In the genomic region with DNA sequence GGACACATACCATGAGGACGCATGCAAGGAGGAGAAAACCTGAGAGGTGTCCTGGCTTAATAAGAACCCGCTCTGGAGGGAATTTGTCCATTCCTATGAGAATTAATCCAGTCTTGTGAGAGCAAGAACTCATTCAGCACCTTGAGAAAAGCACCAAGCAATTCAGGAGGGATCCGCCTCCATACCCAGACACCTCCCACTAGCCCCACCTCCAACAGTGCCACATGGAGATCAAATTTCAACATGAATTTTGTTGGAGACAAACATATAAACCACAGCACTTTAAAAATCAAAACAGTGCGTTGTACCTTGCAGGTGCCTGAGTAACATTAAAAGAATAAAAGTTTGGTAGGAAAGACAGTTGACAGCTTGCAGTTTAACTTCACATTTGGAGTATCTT, we compare ENCODE assay signal across 24 cellular contexts. TPM values are rescaled to one million over a fixed set of nuclear protein-coding genes. Genes with fewer than 3 reads are reported as not detected.
DNase-seq lines count a peak whose midpoint lies in the region; ATAC-seq and TF ChIP-seq lines count a peak whose summit lies in the region.
"Had no signal": no experiment of that assay in that cellular context is flagged by ENCODE, and none has a peak within 500 bp of the region (broad histone marks: within the 10 kb centered on the region; RNA-seq: fewer than 3 reads in every experiment).

No MANE protein-coding gene starts in this region.

- TF ChIP-seq RAD21 in HCT116 (IDR thresholded peaks at IDR 0.05; ENCODE audit: low read depth), result no peak

- peaks cover 8% of the 10 kb centered on the region; the same call in 1 of the 2 replicates for H3K79me2 ChIP-seq in HCT116 (ENCODE audit: insufficient read depth, low read length)

- peaks cover 78% of the 10 kb centered on the region for H3K36me3 Mint-ChIP-seq in activated CD4-positive, alpha-beta T cell treated with anti-CD3 and anti-CD28 coated beads, Interleukin-2, amount 10 ng/mL, durations not matched to agents 24 days and 14 days (ENCODE audit: low read depth)

- H3K4me1 Mint-ChIP-seq in activated CD4-positive, alpha-beta T cell treated with anti-CD3 and anti-CD28 coated beads, Interleukin-2, amount 10 ng/mL, durations not matched to agents 24 days and 14 days, result peaks cover 2% of the 10 kb centered on the region

- CTCF ChIA-PET in HCT116 (lab: Charles Lee) (no interaction called here), RWPE1 (lab: Yijun Ruan, JAX) (interaction anchor here (0.5 kb wide), 1 partner anchor 89 kb away, joined by 3 read pairs; no protein-coding TSS in a partner anchor)

- no peaks in the 10 kb centered on the region for H4K20me1 ChIP-seq in HCT116 (ENCODE audit: insufficient read depth)
- H4K20me1 ChIP-seq: BLaER1 had no signal

- intact Hi-C loops in activated CD4-positive, alpha-beta T cell treated with anti-CD3 and anti-CD28 coated beads, Interleukin-2, amount 10 ng/mL, durations not matched to agents 24 days and 14 days (cut with micrococcal nuclease), result no loop called here
- intact Hi-C loops in HCT116 (cut with micrococcal nuclease), result no loop called here

- DNase-seq in activated CD4-positive, alpha-beta T cell treated with anti-CD3 and anti-CD28 coated beads, Interleukin-2, amount 10 ng/mL, durations not matched to agents 24 days and 14 days, result no peak
- DNase-seq in activated CD4-positive, alpha-beta T cell treated with anti-CD3 and anti-CD28 coated beads, Interleukin-2, amount 50 U/mL, for 1 hour, result no peak
- DNase-seq in HCT116 (ENCODE audit: low read depth, low spot score), result no peak
- DNase-seq in RWPE1 (ENCODE audit: low spot score), result peak; percentile 8
- DNase-seq in iris pigment epithelial cell (ENCODE audit: low read depth), result peak; percentile 14
- DNase-seq in activated gamma-delta T cell (lab: John Stamatoyannopoulos, UW), result no peak
- DNase-seq in COR-L47 (lab: John Stamatoyannopoulos, UW), result no peak
- no peak for DNase-seq in erythroblast (lab: John Stamatoyannopoulos, UW)
- DNase-seq: ACHN; CD4-positive, alpha-beta memory T cell; DMS79; H7; KBM-7; NCI-H1694; NCI-H2081; NCI-H345; NCI-H524; NCI-H774; NK-92 treated with Interleukin-12 subunit alpha and Interleukin-12 subunit beta, amount 100 ng/mL, for 24 hours; Peyer's patch; SW 1271; T-helper 2 cell had no signal

- no peaks in the 10 kb centered on the region for H3K9me3 Mint-ChIP-seq in activated CD4-positive, alpha-beta T cell treated with anti-CD3 and anti-CD28 coated beads, Interleukin-2, amount 10 ng/mL, durations not matched to agents 24 days and 14 days
- H3K9me3 Mint-ChIP-seq: CD4-positive, alpha-beta memory T cell had no signal

- H3K9ac ChIP-seq in HCT116 (ENCODE audit: low read length), result no peak overlapping the region
- H3K9ac ChIP-seq: BLaER1 had no signal

- H3K27ac Mint-ChIP-seq in activated CD4-positive, alpha-beta T cell treated with anti-CD3 and anti-CD28 coated beads, Interleukin-2, amount 10 ng/mL, durations not matched to agents 24 days and 14 days, result peak overlapping the region; percentile 20

- H3K4me3 ChIP-seq in HCT116 (replicated peaks in 1 of 2; ENCODE audit: low read depth in 1 of 2, low read length in 2 of 2), result no peak overlapping the region
- H3K4me3 ChIP-seq: BLaER1, Peyer's patch had no signal

- TF ChIP-seq POLR2A in HCT116 (IDR thresholded peaks at IDR 0.05; ENCODE audit: borderline replicate concordance, extremely low read depth, insufficient read depth, insufficient read length) (no peak), erythroblast (IDR thresholded peaks at IDR 0.05; ENCODE audit: low read length) (no peak)

- BruUV-seq in HCT116 (replicated peaks; lab: Mats Ljungman, UMichigan), result no TSS peak

- peak; percentile 61 for ATAC-seq in HCT116

- H3K4me3 Mint-ChIP-seq in activated CD4-positive, alpha-beta T cell treated with anti-CD3 and anti-CD28 coated beads, Interleukin-2, amount 10 ng/mL, durations not matched to agents 24 days and 14 days, result no peak overlapping the region
- H3K4me3 Mint-ChIP-seq: CD4-positive, alpha-beta memory T cell had no signal

- no peaks in the 10 kb centered on the region for H3K4me1 ChIP-seq in HCT116 (ENCODE audit: control insufficient read depth in 1 of 2, insufficient read depth in 2 of 2, low read length in 2 of 2)
- H3K4me1 ChIP-seq: BLaER1, Peyer's patch had no signal

- no peak overlapping the region for H3K4me2 ChIP-seq in HCT116 (ENCODE audit: low read length)
- H3K4me2 ChIP-seq: BLaER1 had no signal

- H3K9me3 ChIP-seq in HCT116 (ENCODE audit: control insufficient read depth in 1 of 2, insufficient read depth in 1 of 2, low read depth in 1 of 2, low read length in 2 of 2), result no peaks in the 10 kb centered on the region
- H3K9me3 ChIP-seq: BLaER1, Peyer's patch had no signal

- POLR2A ChIA-PET in HCT116 (lab: Charles Lee), result no interaction called here
- POLR2A ChIA-PET in RWPE1 (lab: Yijun Ruan, JAX; ENCODE audit: low non-redundant PET), result no interaction called here

- no peak overlapping the region for H2AFZ ChIP-seq in HCT116 (ENCODE audit: low read depth, low read length, poor library complexity, severe bottlenecking)

- H3K27me3 Mint-ChIP-seq in activated CD4-positive, alpha-beta T cell treated with anti-CD3 and anti-CD28 coated beads, Interleukin-2, amount 10 ng/mL, durations not matched to agents 24 days and 14 days, result no peaks in the 10 kb centered on the region
- H3K27me3 Mint-ChIP-seq: CD4-positive, alpha-beta memory T cell had no signal

- H3K9me2 ChIP-seq in HCT116 (ENCODE audit: insufficient read depth), result no peaks in the 10 kb centered on the region

- RAD21 ChIA-PET in HCT116 (lab: Charles Lee; ENCODE audit: low non-redundant PET in 1 of 2, low total read pairs in 2 of 2, uncharacterized antibody in 2 of 2, unreplicated experiment in 2 of 2), result no interaction called here

- TF ChIP-seq CTCF in HCT116 (IDR thresholded peaks at IDR 0.05 in 2 of 3, conservative IDR thresholded peaks at IDR 0.05 in 1 of 3; ENCODE audit: borderline replicate concordance in 1 of 3, insufficient read depth in 1 of 3, low read depth in 2 of 3, low read length in 2 of 3) (no peak), RWPE1 (conservative IDR thresholded peaks at IDR 0.05; ENCODE audit: low read depth) (no peak)

- H3K36me3 ChIP-seq in HCT116 (ENCODE audit: control insufficient read depth in 1 of 2, insufficient read depth in 2 of 2, low read length in 2 of 2), result peaks cover 54 to 55% of the 10 kb centered on the region in 2 experiments; a peak in 3 of 4 replicates

- H3K27ac ChIP-seq in HCT116 (ENCODE audit: low read depth, low read length) (no peak overlapping the region), RWPE1 (no peak overlapping the region)
- H3K27ac ChIP-seq: BLaER1, Peyer's patch had no signal

- H3K27me3 ChIP-seq in HCT116 (ENCODE audit: insufficient read depth, low read length), result no peaks in the 10 kb centered on the region
- H3K27me3 ChIP-seq: BLaER1, Peyer's patch had no signal

TF ChIP-seq in HCT116, 20 proteins besides CTCF, POLR2A, EP300 and RAD21:
- TF ChIP-seq EZH2phosphoT487 (IDR thresholded peaks at IDR 0.05; ENCODE audit: borderline replicate concordance), result no peak
- no peak for TF ChIP-seq CEBPB (IDR thresholded peaks at IDR 0.05; ENCODE audit: low read depth)

RNA-seq across cellular contexts. Expression of a gene that starts 11.4 kb away (rescaled TPM):
- total RNA-seq in activated CD4-positive, alpha-beta T cell treated with anti-CD3 and anti-CD28 coated beads, Interleukin-2, amount 10 ng/mL, durations not matched to agents 24 days and 14 days, result 46.3 and 47.9 TPM in 2 replicates
- 49.9 TPM for total RNA-seq in HCT116 (2021; ENCODE audit: unreplicated experiment)
- polyA plus RNA-seq in HCT116 (2012), result 10.7 and 13.3 TPM in 2 replicates

RNA-seq across cellular contexts. Expression of a gene that starts 26.6 kb away (rescaled TPM):
- total RNA-seq in activated CD4-positive, alpha-beta T cell treated with anti-CD3 and anti-CD28 coated beads, Interleukin-2, amount 10 ng/mL, durations not matched to agents 24 days and 14 days, result 143 and 145 TPM in 2 replicates
- 0.20 TPM for total RNA-seq in HCT116 (2021; ENCODE audit: unreplicated experiment)
- not detected in 2 replicates for polyA plus RNA-seq in HCT116 (2012)
- total RNA-seq: H7, SK-MEL-5 had no signal

RNA-seq across cellular contexts. Expression of a gene that starts 28.3 kb away (rescaled TPM):
- total RNA-seq in activated CD4-positive, alpha-beta T cell treated with anti-CD3 and anti-CD28 coated beads, Interleukin-2, amount 10 ng/mL, durations not matched to agents 24 days and 14 days, result 381 and 400 TPM in 2 replicates
- 1.0 TPM for total RNA-seq in HCT116 (2021; ENCODE audit: unreplicated experiment)
- polyA plus RNA-seq in HCT116 (2012), result 0.17 TPM in 1 of 2 replicates, not detected in the other
- total RNA-seq: SK-MEL-5 had no signal

RNA-seq across cellular contexts. Expression of a gene that starts 30.6 kb away (rescaled TPM):
- total RNA-seq in activated CD4-positive, alpha-beta T cell treated with anti-CD3 and anti-CD28 coated beads, Interleukin-2, amount 10 ng/mL, durations not matched to agents 24 days and 14 days, result 220 and 228 TPM in 2 replicates
- total RNA-seq in HCT116 (2021; ENCODE audit: unreplicated experiment), result 205 TPM
- polyA plus RNA-seq in HCT116 (2012), result 224 and 260 TPM in 2 replicates

Comparison
In these comparisons a context has a peak if more than half of its experiments do, and no peak if none do; other contexts are left out.
1. DNase-seq: peak in RWPE1 (single experiment) and iris pigment epithelial cell (single experiment); none in activated CD4-positive, alpha-beta T cell treated with anti-CD3 and anti-CD28 coated beads, Interleukin-2, amount 10 ng/mL, durations not matched to agents 24 days and 14 days (single experiment), activated CD4-positive, alpha-beta T cell treated with anti-CD3 and anti-CD28 coated beads, Interleukin-2, amount 50 U/mL, for 1 hour (single experiment), HCT116 (single experiment), activated gamma-delta T cell (single experiment), COR-L47 (single experiment) and erythroblast (0 of 2).
2. RNA of a gene that starts 26.6 kb away (total RNA-seq): 143 to 145 TPM in activated CD4-positive, alpha-beta T cell treated with anti-CD3 and anti-CD28 coated beads, Interleukin-2, amount 10 ng/mL, durations not matched to agents 24 days and 14 days; 0.20 TPM in HCT116 (single experiment); every median in the first group is over 100 times any median in the second.
3. RNA of a gene that starts 28.3 kb away (total RNA-seq): 381 to 400 TPM in activated CD4-positive, alpha-beta T cell treated with anti-CD3 and anti-CD28 coated beads, Interleukin-2, amount 10 ng/mL, durations not matched to agents 24 days and 14 days; 1.0 TPM in HCT116 (single experiment); every median in the first group is over 100 times any median in the second.